1 cellular context compared by ENCODE assay signal in the genomic region with DNA sequence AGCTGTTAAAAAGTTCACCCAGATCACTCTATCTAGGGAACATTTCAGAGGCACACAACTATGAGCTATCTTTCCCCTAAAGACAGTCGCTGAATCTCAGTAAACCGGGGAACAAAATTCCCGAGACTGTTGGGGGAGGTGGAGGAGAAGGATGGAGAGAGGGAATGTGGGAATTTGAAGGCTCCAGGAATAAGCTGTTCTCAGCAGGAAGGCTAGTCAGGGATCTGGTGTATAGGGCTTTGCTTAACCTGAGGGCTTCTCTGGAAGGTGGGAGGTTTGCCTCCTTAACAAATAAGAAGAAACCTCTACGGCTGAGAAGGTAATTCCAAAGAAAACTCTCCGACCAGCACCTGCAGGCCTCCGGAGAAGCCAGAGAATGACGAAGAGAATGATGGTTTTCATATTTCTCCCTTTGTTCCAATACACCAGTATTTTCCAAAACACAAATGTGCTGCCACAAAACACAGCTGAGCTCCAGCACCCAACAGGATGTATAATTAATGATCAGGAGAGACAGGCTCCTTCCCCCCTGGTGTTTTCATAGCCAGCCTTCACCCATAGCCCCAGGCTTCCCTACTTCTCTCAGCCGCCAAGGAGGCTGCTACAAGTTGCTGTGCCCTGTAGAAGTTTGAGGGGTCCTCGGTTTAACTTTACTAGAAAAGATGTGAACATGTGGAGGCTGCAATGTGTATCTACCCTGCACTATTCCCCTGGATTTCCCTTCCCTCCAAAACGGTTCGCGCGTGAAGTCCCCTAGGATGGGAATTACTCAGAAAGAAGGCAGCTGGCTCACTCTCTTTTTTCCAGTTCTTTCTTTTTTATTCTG.
TF ChIP-seq lines count a peak whose summit lies in the region.

No MANE protein-coding gene starts in this region.

TF ChIP-seq in GM23338, 12 proteins besides CTCF, POLR2A, EP300 and RAD21 (continued from another document):
- TF ChIP-seq, protein P1, sequence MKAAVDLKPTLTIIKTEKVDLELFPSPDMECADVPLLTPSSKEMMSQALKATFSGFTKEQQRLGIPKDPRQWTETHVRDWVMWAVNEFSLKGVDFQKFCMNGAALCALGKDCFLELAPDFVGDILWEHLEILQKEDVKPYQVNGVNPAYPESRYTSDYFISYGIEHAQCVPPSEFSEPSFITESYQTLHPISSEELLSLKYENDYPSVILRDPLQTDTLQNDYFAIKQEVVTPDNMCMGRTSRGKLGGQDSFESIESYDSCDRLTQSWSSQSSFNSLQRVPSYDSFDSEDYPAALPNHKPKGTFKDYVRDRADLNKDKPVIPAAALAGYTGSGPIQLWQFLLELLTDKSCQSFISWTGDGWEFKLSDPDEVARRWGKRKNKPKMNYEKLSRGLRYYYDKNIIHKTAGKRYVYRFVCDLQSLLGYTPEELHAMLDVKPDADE (IDR thresholded peaks at IDR 0.05) = no peak
- TF ChIP-seq, protein P2, sequence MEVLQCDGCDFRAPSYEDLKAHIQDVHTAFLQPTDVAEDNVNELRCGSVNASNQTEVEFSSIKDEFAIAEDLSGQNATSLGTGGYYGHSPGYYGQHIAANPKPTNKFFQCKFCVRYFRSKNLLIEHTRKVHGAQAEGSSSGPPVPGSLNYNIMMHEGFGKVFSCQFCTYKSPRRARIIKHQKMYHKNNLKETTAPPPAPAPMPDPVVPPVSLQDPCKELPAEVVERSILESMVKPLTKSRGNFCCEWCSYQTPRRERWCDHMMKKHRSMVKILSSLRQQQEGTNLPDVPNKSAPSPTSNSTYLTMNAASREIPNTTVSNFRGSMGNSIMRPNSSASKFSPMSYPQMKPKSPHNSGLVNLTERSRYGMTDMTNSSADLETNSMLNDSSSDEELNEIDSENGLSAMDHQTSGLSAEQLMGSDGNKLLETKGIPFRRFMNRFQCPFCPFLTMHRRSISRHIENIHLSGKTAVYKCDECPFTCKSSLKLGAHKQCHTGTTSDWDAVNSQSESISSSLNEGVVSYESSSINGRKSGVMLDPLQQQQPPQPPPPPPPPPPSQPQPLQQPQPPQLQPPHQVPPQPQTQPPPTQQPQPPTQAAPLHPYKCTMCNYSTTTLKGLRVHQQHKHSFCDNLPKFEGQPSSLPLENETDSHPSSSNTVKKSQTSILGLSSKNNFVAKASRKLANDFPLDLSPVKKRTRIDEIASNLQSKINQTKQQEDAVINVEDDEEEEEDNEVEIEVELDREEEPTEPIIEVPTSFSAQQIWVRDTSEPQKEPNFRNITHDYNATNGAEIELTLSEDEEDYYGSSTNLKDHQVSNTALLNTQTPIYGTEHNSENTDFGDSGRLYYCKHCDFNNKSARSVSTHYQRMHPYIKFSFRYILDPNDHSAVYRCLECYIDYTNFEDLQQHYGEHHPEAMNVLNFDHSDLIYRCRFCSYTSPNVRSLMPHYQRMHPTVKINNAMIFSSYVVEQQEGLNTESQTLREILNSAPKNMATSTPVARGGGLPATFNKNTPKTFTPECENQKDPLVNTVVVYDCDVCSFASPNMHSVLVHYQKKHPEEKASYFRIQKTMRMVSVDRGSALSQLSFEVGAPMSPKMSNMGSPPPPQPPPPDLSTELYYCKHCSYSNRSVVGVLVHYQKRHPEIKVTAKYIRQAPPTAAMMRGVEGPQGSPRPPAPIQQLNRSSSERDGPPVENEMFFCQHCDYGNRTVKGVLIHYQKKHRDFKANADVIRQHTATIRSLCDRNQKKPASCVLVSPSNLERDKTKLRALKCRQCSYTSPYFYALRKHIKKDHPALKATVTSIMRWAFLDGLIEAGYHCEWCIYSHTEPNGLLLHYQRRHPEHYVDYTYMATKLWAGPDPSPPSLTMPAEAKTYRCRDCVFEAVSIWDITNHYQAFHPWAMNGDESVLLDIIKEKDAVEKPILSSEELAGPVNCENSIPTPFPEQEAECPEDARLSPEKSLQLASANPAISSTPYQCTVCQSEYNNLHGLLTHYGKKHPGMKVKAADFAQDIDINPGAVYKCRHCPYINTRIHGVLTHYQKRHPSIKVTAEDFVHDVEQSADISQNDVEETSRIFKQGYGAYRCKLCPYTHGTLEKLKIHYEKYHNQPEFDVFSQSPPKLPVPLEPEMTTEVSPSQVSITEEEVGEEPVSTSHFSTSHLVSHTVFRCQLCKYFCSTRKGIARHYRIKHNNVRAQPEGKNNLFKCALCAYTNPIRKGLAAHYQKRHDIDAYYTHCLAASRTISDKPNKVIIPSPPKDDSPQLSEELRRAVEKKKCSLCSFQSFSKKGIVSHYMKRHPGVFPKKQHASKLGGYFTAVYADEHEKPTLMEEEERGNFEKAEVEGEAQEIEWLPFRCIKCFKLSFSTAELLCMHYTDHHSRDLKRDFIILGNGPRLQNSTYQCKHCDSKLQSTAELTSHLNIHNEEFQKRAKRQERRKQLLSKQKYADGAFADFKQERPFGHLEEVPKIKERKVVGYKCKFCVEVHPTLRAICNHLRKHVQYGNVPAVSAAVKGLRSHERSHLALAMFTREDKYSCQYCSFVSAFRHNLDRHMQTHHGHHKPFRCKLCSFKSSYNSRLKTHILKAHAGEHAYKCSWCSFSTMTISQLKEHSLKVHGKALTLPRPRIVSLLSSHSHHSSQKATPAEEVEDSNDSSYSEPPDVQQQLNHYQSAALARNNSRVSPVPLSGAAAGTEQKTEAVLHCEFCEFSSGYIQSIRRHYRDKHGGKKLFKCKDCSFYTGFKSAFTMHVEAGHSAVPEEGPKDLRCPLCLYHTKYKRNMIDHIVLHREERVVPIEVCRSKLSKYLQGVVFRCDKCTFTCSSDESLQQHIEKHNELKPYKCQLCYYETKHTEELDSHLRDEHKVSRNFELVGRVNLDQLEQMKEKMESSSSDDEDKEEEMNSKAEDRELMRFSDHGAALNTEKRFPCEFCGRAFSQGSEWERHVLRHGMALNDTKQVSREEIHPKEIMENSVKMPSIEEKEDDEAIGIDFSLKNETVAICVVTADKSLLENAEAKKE (CRISPR knock-in tag; IDR thresholded peaks at IDR 0.05) = 0 out of 2 replicates have a peak, but pooled peaks have one; percentile 24
- TF ChIP-seq STAT1 (IDR thresholded peaks at IDR 0.05; ENCODE audit: unreplicated experiment) (no peak), CREB1 (CRISPR knock-in tag; IDR thresholded peaks at IDR 0.05; ENCODE audit: low read depth) (no peak)
- TF ChIP-seq, protein P3, sequence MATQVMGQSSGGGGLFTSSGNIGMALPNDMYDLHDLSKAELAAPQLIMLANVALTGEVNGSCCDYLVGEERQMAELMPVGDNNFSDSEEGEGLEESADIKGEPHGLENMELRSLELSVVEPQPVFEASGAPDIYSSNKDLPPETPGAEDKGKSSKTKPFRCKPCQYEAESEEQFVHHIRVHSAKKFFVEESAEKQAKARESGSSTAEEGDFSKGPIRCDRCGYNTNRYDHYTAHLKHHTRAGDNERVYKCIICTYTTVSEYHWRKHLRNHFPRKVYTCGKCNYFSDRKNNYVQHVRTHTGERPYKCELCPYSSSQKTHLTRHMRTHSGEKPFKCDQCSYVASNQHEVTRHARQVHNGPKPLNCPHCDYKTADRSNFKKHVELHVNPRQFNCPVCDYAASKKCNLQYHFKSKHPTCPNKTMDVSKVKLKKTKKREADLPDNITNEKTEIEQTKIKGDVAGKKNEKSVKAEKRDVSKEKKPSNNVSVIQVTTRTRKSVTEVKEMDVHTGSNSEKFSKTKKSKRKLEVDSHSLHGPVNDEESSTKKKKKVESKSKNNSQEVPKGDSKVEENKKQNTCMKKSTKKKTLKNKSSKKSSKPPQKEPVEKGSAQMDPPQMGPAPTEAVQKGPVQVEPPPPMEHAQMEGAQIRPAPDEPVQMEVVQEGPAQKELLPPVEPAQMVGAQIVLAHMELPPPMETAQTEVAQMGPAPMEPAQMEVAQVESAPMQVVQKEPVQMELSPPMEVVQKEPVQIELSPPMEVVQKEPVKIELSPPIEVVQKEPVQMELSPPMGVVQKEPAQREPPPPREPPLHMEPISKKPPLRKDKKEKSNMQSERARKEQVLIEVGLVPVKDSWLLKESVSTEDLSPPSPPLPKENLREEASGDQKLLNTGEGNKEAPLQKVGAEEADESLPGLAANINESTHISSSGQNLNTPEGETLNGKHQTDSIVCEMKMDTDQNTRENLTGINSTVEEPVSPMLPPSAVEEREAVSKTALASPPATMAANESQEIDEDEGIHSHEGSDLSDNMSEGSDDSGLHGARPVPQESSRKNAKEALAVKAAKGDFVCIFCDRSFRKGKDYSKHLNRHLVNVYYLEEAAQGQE (IDR thresholded peaks at IDR 0.05; ENCODE audit: unreplicated experiment) = no peak
